ENCODE assay signal across 8 cellular contexts in the genomic region with DNA sequence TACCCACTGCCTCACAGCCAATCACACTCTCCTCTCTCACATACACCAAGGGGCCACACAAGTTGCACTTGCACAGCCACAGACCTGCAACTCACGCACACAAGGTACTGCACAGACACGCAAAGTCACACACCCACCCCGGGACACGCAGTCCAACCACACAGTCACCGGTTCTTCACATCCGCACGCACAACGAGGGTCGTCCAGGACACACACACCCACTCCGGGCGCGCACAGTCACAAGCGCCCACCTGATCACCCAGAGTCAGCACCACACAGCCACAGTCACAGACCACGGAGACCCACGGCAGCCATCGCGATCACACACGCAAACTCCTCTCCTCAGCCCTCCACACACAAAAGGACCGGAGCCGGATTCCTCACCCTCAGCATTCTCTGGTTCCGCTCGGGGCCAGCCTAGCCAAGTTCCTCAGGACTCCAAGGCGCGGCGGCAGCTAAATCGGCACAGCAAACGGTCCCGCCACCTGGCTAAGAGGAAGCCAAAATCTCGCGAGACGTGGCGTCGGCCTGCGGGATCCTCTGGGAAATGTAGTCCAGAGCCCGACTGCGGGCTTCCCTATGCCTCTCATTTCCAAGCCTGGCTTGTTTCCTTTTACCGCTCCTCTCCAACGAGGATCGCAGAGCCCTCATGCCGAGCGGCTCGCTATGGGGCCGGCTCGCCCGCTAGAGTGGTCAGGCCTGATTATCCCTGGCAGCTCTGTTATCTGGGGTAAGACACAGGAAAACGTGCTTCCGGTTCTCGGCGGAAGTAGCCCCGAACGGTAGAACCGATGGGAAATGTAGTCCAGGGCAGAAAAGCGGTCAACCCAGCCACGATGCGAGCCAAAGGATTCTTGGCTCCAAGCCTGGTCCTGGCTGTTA.
DNase-seq lines count a peak whose midpoint lies in the region; ATAC-seq and TF ChIP-seq lines count a peak whose summit lies in the region.

A gene (minus strand): TSS at position 467 of the 882 bp plus-strand sequence. CDS start 10,201 bp downstream, outside the sequence.

- peak; percentile 59 for TF ChIP-seq POLR2A in GM18951 (IDR thresholded peaks at IDR 0.05; ENCODE audit: extremely low read depth, insufficient read depth, insufficient read length)

- no peak for TF ChIP-seq CTCF in choroid plexus epithelial cell (conservative IDR thresholded peaks at IDR 0.05; ENCODE audit: low read depth, low read length)

- ATAC-seq in HG03175 (IDR thresholded peaks at IDR 0.05; ENCODE audit: unreplicated experiment): peak; percentile 90

- H3K4me3 ChIP-seq in choroid plexus epithelial cell (ENCODE audit: low read depth, low read length): peak within 1 kb of the TSS; percentile 91

- DNase-seq in AG08396 (ENCODE audit: low spot score) (peak; percentile 94), NCI-H345 (lab: John Stamatoyannopoulos, UW) (peak; percentile 99), choroid plexus epithelial cell (ENCODE audit: low read depth) (peak; percentile 96), kidney tubule cell (ENCODE audit: low spot score) (peak; percentile 94)
- peak; percentile 92 to 93 for DNase-seq in activated CD4-positive, alpha-beta T cell treated with anti-CD3 and anti-CD28 coated beads for 24 hours (ENCODE audit: low read depth in 2 of 2)
- peak; percentile 83 to 85 for DNase-seq in stimulated activated CD4-positive, alpha-beta T cell treated with anti-CD3 and anti-CD28 coated beads, Interleukin-1b, Interleukin-23, amount 100 ng/mL, for 1 hour (ENCODE audit: low read depth in 2 of 2)

- in situ Hi-C loops in GM18951 (cut with MboI; ENCODE audit: low sequenced_read_pairs, unreplicated experiment): no loop called here

Comparison
In these comparisons a context has a peak if more than half of its experiments do, and no peak if none do; other contexts are left out.
1. Peak in every context shown above with its lines: DNase-seq, ATAC-seq and H3K4me3 ChIP-seq.